10 cellular contexts compared by ENCODE assay signal in genomic region chr20:54633903-54634302, GRCh38.
DNase-seq lines count a peak whose midpoint lies in the region; ATAC-seq and TF ChIP-seq lines count a peak whose summit lies in the region.
"Had no signal": no experiment of that assay in that cellular context is flagged by ENCODE, and none has a peak within 500 bp of the region (broad histone marks: within the 10 kb centered on the region; RNA-seq: fewer than 3 reads in every experiment).

No MANE protein-coding gene starts in this region.

- H3K4me2 ChIP-seq in H9 (ENCODE audit: insufficient read depth, insufficient read length, low read length) = no peak overlapping the region
- H3K4me2 ChIP-seq: A549 had no signal

- H2BK15ac ChIP-seq in H9 (ENCODE audit: low read depth, low read length) = no peak overlapping the region

- no peak overlapping the region for H2BK5ac ChIP-seq in H9 (ENCODE audit: insufficient read length, low read length)

- H3K4me3 Mint-ChIP-seq in stimulated activated memory B cell treated with anti-CD40 and anti-IgM and Interleukin-4, amounts not matched to agents 10 μg/mL and 1 μg/mL and 100 μg/mL, for 72 hours = no peak overlapping the region
- no peak overlapping the region for H3K4me3 Mint-ChIP-seq in WTC11
- H3K4me3 Mint-ChIP-seq in H9 = no peak overlapping the region

- H3K27me3 Mint-ChIP-seq in stimulated activated memory B cell treated with anti-CD40 and anti-IgM and Interleukin-4, amounts not matched to agents 10 μg/mL and 1 μg/mL and 100 μg/mL, for 72 hours = peaks cover 14% of the 10 kb centered on the region
- H3K27me3 Mint-ChIP-seq in WTC11 (ENCODE audit: low read depth) (no peaks in the 10 kb centered on the region), H9 (ENCODE audit: low read depth) (no peaks in the 10 kb centered on the region)

- H3K27ac ChIP-seq in H9 (ENCODE audit: insufficient read length, low read depth, low read length) = no peak overlapping the region
- H3K27ac ChIP-seq: A549 had no signal

- H3K4ac ChIP-seq in H9 (ENCODE audit: low read depth, low read length) = no peak overlapping the region

- peaks cover 6% of the 10 kb centered on the region for H3K9me3 ChIP-seq in H9 (ENCODE audit: control insufficient read depth, low read depth, low read length)
- H3K9me3 ChIP-seq: A549 had no signal

- H3K27me3 ChIP-seq in H9 (ENCODE audit: insufficient read depth, low read length) = no peaks in the 10 kb centered on the region

- H2BK20ac ChIP-seq in H9 (ENCODE audit: low read depth, low read length, poor library complexity, severe bottlenecking) = no peak overlapping the region

- peaks cover 25% of the 10 kb centered on the region for H3K4me1 Mint-ChIP-seq in stimulated activated memory B cell treated with anti-CD40 and anti-IgM and Interleukin-4, amounts not matched to agents 10 μg/mL and 1 μg/mL and 100 μg/mL, for 72 hours
- peaks cover 28% of the 10 kb centered on the region for H3K4me1 Mint-ChIP-seq in WTC11
- peaks cover 24 to 28% of the 10 kb centered on the region in 2 experiments for H3K4me1 Mint-ChIP-seq in H9

- no peak overlapping the region for H3T11ph ChIP-seq in H9 (ENCODE audit: low read length)

- no peak overlapping the region for H2BK12ac ChIP-seq in H9 (ENCODE audit: insufficient read length, low read depth, low read length)

- no peaks in the 10 kb centered on the region for H4K20me1 ChIP-seq in H9 (ENCODE audit: control insufficient read depth, insufficient read depth, insufficient read length)

- no peak overlapping the region for H2AK5ac ChIP-seq in H9 (ENCODE audit: insufficient read length, low read length)

- no peak overlapping the region for H3K9ac ChIP-seq in H9 (ENCODE audit: extremely low read depth, insufficient read length, low read length)

- H3K79me1 ChIP-seq in H9 (ENCODE audit: insufficient read depth, low read depth, low read length, poor library complexity, severe bottlenecking) = no peaks in the 10 kb centered on the region

- H4K91ac ChIP-seq in H9 (ENCODE audit: insufficient read length, low read depth, low read length) = no peak overlapping the region

- TF ChIP-seq CTCF in WTC11 (IDR thresholded peaks at IDR 0.05) (no peak), H9 (conservative IDR thresholded peaks at IDR 0.05) (no peak)

- no peak overlapping the region for H3K56ac ChIP-seq in H9 (ENCODE audit: insufficient read length, low read depth, low read length)

- H4K5ac ChIP-seq in H9 (ENCODE audit: insufficient read length, low read depth, low read length) = no peak overlapping the region

- CTCF ChIA-PET in WTC11 (lab: Charles Lee) = no interaction called here

- DNase-seq in NCI-H524 (lab: John Stamatoyannopoulos, UW) = peak; percentile 22 to 79
- DNase-seq in NCI-H524 treated with DMSO at 0.1 percent for 48 hours (lab: John Stamatoyannopoulos, UW) = no peak
- DNase-seq in WTC11 (ENCODE audit: low spot score) = no peak
- no peak for DNase-seq in H9
- DNase-seq in NCI-H526 treated with DMSO at 0.1 percent for 48 hours (lab: John Stamatoyannopoulos, UW) = no peak
- DNase-seq: activated CD4-positive, alpha-beta T cell treated with anti-CD3 and anti-CD28 coated beads for 1 hour had no signal

- no peak overlapping the region for H3K18ac ChIP-seq in H9 (ENCODE audit: insufficient read length, low read depth, low read length)

- no peaks in the 10 kb centered on the region for H3K4me1 ChIP-seq in H9 (ENCODE audit: insufficient read depth, low read length)
- H3K4me1 ChIP-seq: A549 had no signal

- no peak overlapping the region for H3K23ac ChIP-seq in H9 (ENCODE audit: insufficient read length, low read depth, low read length)

- peak overlapping the region; percentile 33 for H3K27ac Mint-ChIP-seq in stimulated activated memory B cell treated with anti-CD40 and anti-IgM and Interleukin-4, amounts not matched to agents 10 μg/mL and 1 μg/mL and 100 μg/mL, for 72 hours
- H3K27ac Mint-ChIP-seq in WTC11 (no peak overlapping the region), H9 (0 out of 7 replicates have a peak overlapping the region, but pooled peaks of 1 of the 3 experiments have one; percentile 35)

- no peak overlapping the region for H4K8ac ChIP-seq in H9 (replicated peaks; ENCODE audit: insufficient read length, low read depth, low read length)

- WGBS in H9 (ENCODE audit: extremely low coverage, insufficient read length, low lambda C conversion rate) = no CpG with 5 or more reads among the region's 4 CpGs

- POLR2A ChIA-PET in WTC11 (lab: Charles Lee) = no interaction called here

- H3K36me3 Mint-ChIP-seq in stimulated activated memory B cell treated with anti-CD40 and anti-IgM and Interleukin-4, amounts not matched to agents 10 μg/mL and 1 μg/mL and 100 μg/mL, for 72 hours = no peaks in the 10 kb centered on the region
- peaks cover 13% of the 10 kb centered on the region for H3K36me3 Mint-ChIP-seq in WTC11
- peaks cover 0 to 24% (median 2%) of the 10 kb centered on the region in 3 experiments; a peak in 4 of 7 replicates for H3K36me3 Mint-ChIP-seq in H9 (ENCODE audit: insufficient read depth in 1 of 3, low read depth in 3 of 3)

- no peak overlapping the region for H2AFZ ChIP-seq in H9 (ENCODE audit: low read length)

- H2BK120ac ChIP-seq in H9 (ENCODE audit: low read depth, low read length, poor library complexity, severe bottlenecking) = no peak overlapping the region

- H3K9me3 Mint-ChIP-seq in stimulated activated memory B cell treated with anti-CD40 and anti-IgM and Interleukin-4, amounts not matched to agents 10 μg/mL and 1 μg/mL and 100 μg/mL, for 72 hours = no peaks in the 10 kb centered on the region
- H3K9me3 Mint-ChIP-seq in WTC11 = peaks cover 27% of the 10 kb centered on the region
- peaks cover 2 to 6% of the 10 kb centered on the region in 2 experiments; a peak in 3 of 5 replicates for H3K9me3 Mint-ChIP-seq in H9

- H3K23me2 ChIP-seq in H9 (ENCODE audit: insufficient read length, low read depth, low read length, poor library complexity, severe bottlenecking) = no peaks in the 10 kb centered on the region

- H3K79me2 ChIP-seq in H9 (ENCODE audit: insufficient read depth, low read length) = no peaks in the 10 kb centered on the region

- no peak overlapping the region for H3K14ac ChIP-seq in H9 (ENCODE audit: insufficient read depth, low read length)

- peak; percentile 99 for ATAC-seq in HG02678 (IDR thresholded peaks at IDR 0.05; ENCODE audit: unreplicated experiment)
- peak; percentile 97 for ATAC-seq in HG03521 (IDR thresholded peaks at IDR 0.05; ENCODE audit: unreplicated experiment)
- ATAC-seq in stimulated activated memory B cell treated with anti-CD40 and anti-IgM and Interleukin-4, amounts not matched to agents 10 μg/mL and 1 μg/mL and 100 μg/mL, for 72 hours = peak; percentile 93
- no peak for ATAC-seq in WTC11
- ATAC-seq: A549 had no signal

TF ChIP-seq in WTC11, 78 proteins besides CTCF, POLR2A, EP300 and RAD21:
- TF ChIP-seq ATF1 (CRISPR knock-in tag; IDR thresholded peaks at IDR 0.05) (no peak), OVOL2 (CRISPR knock-in tag; IDR thresholded peaks at IDR 0.05; ENCODE audit: borderline replicate concordance) (no peak), ZNF416 (CRISPR knock-in tag; IDR thresholded peaks at IDR 0.05) (no peak), ZNF317 (CRISPR knock-in tag; IDR thresholded peaks at IDR 0.05; ENCODE audit: borderline replicate concordance, low read depth) (no peak), USF1 (CRISPR knock-in tag; IDR thresholded peaks at IDR 0.05) (no peak), ZMAT4 (CRISPR knock-in tag; IDR thresholded peaks at IDR 0.05) (no peak), FOXK1 (CRISPR knock-in tag; IDR thresholded peaks at IDR 0.05) (no peak), CREB1 (CRISPR knock-in tag; IDR thresholded peaks at IDR 0.05) (no peak), ZNF219 (CRISPR knock-in tag; IDR thresholded peaks at IDR 0.05; ENCODE audit: borderline replicate concordance) (no peak), ZNF263 (CRISPR knock-in tag; IDR thresholded peaks at IDR 0.05; ENCODE audit: low read depth) (no peak), EMX1 (CRISPR knock-in tag; IDR thresholded peaks at IDR 0.05) (no peak), TCF7 (CRISPR knock-in tag; IDR thresholded peaks at IDR 0.05; ENCODE audit: low read depth) (no peak)
- TF ChIP-seq, protein P1, sequence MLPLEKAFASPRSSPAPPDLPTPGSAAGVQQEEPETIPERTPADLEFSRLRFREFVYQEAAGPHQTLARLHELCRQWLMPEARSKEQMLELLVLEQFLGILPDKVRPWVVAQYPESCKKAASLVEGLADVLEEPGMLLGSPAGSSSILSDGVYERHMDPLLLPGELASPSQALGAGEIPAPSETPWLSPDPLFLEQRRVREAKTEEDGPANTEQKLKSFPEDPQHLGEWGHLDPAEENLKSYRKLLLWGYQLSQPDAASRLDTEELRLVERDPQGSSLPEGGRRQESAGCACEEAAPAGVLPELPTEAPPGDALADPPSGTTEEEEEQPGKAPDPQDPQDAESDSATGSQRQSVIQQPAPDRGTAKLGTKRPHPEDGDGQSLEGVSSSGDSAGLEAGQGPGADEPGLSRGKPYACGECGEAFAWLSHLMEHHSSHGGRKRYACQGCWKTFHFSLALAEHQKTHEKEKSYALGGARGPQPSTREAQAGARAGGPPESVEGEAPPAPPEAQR (CRISPR knock-in tag; IDR thresholded peaks at IDR 0.05) = no peak

Comparison
In these comparisons a context has a peak if more than half of its experiments do, and no peak if none do; other contexts are left out.
1. DNase-seq: peak in NCI-H524 (2 of 2); none in NCI-H524 treated with DMSO at 0.1 percent for 48 hours (single experiment), WTC11 (single experiment), H9 (single experiment) and NCI-H526 treated with DMSO at 0.1 percent for 48 hours (single experiment).